In the genomic region with DNA sequence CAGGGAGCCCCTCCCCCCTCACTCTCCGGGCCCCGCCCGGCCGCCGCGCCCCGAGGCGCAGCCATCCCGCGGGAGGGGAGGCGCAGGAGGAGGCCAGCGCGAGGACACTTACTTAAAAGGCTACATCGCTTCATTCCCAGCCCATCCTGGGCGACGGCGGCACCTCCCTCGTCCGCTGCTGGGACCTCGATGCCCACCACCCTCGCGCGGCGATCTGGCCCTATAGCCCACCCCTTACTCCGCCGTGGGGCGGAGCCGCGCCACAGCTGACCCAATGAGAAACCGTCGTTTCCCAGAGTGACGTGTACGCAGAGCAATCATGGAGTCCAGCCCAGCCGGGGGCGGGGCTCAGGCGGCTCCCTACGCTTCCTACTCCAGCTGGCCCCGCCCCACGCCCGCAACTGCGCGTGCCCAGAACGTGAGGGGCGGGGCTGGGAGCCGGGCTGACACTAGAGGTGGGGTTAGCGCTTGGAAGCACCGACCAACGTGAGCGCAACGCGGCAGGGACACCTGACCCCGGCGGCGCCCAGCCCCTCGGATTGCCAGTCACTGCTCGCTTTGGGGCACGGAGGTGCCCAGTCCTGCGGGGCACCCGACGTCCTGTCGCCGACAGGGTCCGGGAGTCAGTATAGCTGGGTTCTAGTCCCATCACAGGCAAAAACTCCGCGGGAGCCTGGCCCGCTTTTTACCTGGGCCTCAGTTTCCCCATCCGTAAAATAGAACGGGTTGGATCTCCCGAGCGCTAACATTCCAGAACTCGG, we compare ENCODE assay signal across 1 cellular context.
TF ChIP-seq lines count a peak whose summit lies in the region.

Gene ANKRD27 (minus strand): TSS at position 222 of the 761 bp plus-strand sequence. CDS start 16,165 bp downstream, outside the sequence.

TF ChIP-seq in K562, 482 proteins besides CTCF, POLR2A, EP300 and RAD21 (continued from another document and continues in another):
- peak; percentile 20; the same call in 1 of the 2 replicates for TF ChIP-seq KDM2B (CRISPR knock-in tag; IDR thresholded peaks at IDR 0.05)
- TF ChIP-seq POLR2G (IDR thresholded peaks at IDR 0.05; ENCODE audit: low read depth, low read length), result peak; percentile 83
- no peak for TF ChIP-seq TARDBP (IDR thresholded peaks at IDR 0.05)
- no peak for TF ChIP-seq ATF1 (CRISPR knock-in tag; IDR thresholded peaks at IDR 0.05)
- peak; percentile 81 for TF ChIP-seq ATF1 (tag; IDR thresholded peaks at IDR 0.05)
- TF ChIP-seq CAMTA2 (CRISPR knock-in tag; conservative IDR thresholded peaks at IDR 0.05), result no peak
- TF ChIP-seq, protein P1, sequence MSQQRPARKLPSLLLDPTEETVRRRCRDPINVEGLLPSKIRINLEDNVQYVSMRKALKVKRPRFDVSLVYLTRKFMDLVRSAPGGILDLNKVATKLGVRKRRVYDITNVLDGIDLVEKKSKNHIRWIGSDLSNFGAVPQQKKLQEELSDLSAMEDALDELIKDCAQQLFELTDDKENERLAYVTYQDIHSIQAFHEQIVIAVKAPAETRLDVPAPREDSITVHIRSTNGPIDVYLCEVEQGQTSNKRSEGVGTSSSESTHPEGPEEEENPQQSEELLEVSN (IDR thresholded peaks at IDR 0.05; ENCODE audit: borderline replicate concordance in 1 of 2, extremely low read depth in 1 of 2, insufficient read depth in 1 of 2, insufficient read length in 1 of 2, low read depth in 1 of 2, low read length in 1 of 2, poor library complexity in 1 of 2, severe bottlenecking in 1 of 2), result peak; percentile 45 to 60
- peak in 1 of 2 experiments; percentile 47; a peak in 1 of 4 replicates for TF ChIP-seq ZNF639 (CRISPR knock-in tag; conservative IDR thresholded peaks at IDR 0.05 in 1 of 2, IDR thresholded peaks at IDR 0.05 in 1 of 2)
- TF ChIP-seq EGR1 (conservative IDR thresholded peaks at IDR 0.05), result peak; percentile 43; the same call in 1 of the 2 replicates
- peak; percentile 58 for TF ChIP-seq CCNT2 (IDR thresholded peaks at IDR 0.05; ENCODE audit: borderline replicate concordance, extremely low read depth, insufficient read length, low read depth, low read length)
- TF ChIP-seq CXXC5 (CRISPR knock-in tag; IDR thresholded peaks at IDR 0.05), result peak; percentile 83
- TF ChIP-seq, protein P2, sequence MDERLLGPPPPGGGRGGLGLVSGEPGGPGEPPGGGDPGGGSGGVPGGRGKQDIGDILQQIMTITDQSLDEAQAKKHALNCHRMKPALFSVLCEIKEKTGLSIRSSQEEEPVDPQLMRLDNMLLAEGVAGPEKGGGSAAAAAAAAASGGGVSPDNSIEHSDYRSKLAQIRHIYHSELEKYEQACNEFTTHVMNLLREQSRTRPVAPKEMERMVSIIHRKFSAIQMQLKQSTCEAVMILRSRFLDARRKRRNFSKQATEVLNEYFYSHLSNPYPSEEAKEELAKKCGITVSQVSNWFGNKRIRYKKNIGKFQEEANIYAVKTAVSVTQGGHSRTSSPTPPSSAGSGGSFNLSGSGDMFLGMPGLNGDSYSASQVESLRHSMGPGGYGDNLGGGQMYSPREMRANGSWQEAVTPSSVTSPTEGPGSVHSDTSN (CRISPR knock-in tag; IDR thresholded peaks at IDR 0.05; ENCODE audit: low read depth), result peak; percentile 93
- TF ChIP-seq, protein P2 (tag; conservative IDR thresholded peaks at IDR 0.05; ENCODE audit: low read depth), result peak; percentile 97
- TF ChIP-seq SP2 (IDR thresholded peaks at IDR 0.05; ENCODE audit: extremely low read depth, low read depth, low read length, poor library complexity, severe bottlenecking), result peak; percentile 86
- no peak for TF ChIP-seq PHB (CRISPR knock-in tag; IDR thresholded peaks at IDR 0.05)
- no peak for TF ChIP-seq CBX3 (IDR thresholded peaks at IDR 0.05; ENCODE audit: borderline replicate concordance in 1 of 2, low read length in 2 of 2)
- TF ChIP-seq HNRNPLL (IDR thresholded peaks at IDR 0.05; ENCODE audit: low read depth, low read length, poor library complexity, severe bottlenecking), result no peak
- peak; percentile 88 for TF ChIP-seq ASH1L (IDR thresholded peaks at IDR 0.05; ENCODE audit: borderline replicate concordance, low read depth, partially characterized antibody)
- TF ChIP-seq MXI1 (IDR thresholded peaks at IDR 0.05; ENCODE audit: low read depth, low read length), result 0 out of 2 replicates have a peak, but pooled peaks have one; percentile 6
- peak; percentile 89 for TF ChIP-seq ZBTB5 (IDR thresholded peaks at IDR 0.05)
- no peak for TF ChIP-seq ZNF124 (CRISPR knock-in tag; IDR thresholded peaks at IDR 0.05)
- TF ChIP-seq PREB (CRISPR knock-in tag; IDR thresholded peaks at IDR 0.05), result no peak
- TF ChIP-seq RBFOX2 (IDR thresholded peaks at IDR 0.05; ENCODE audit: low read depth, low read length), result peak; percentile 81
- TF ChIP-seq DACH1 (IDR thresholded peaks at IDR 0.05; ENCODE audit: partially characterized antibody), result peak; percentile 38
- peak; percentile 81 for TF ChIP-seq MGA (IDR thresholded peaks at IDR 0.05)
- 0 out of 2 replicates have a peak, but pooled peaks have one; percentile 37 for TF ChIP-seq KLF1 (tag; IDR thresholded peaks at IDR 0.05)
- no peak for TF ChIP-seq CREB5 (CRISPR knock-in tag; IDR thresholded peaks at IDR 0.05)
- TF ChIP-seq ETV1 (tag; conservative IDR thresholded peaks at IDR 0.05; ENCODE audit: low read depth), result no peak
